Comparison of ENCODE assay signal across 10 cellular contexts in the genomic region with DNA sequence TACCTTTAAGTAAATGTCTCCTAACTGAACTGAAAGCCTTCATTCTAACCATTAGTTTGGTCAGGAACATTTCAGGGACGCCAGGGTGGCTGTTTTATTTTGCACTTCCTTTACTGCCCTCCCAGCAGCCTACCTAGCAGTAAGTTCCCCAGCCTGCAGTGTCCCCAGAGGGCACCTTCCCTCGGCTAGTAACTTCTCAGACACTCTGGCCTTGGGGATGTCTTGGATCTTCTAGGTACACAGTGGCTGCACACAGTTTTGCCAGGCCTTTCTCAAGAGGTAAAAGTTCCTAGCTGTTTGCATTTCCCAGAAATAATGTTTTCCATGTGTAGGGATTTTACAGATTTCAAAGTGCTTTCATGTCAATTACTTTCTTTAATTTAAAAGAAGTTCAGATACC. TPM values are rescaled to one million over a fixed set of nuclear protein-coding genes. Genes with fewer than 3 reads are reported as not detected.
DNase-seq lines count a peak whose midpoint lies in the region; ATAC-seq, FAIRE-seq and TF ChIP-seq lines count a peak whose summit lies in the region.
"Had no signal": no experiment of that assay in that cellular context is flagged by ENCODE, and none has a peak within 500 bp of the region (broad histone marks: within the 10 kb centered on the region; RNA-seq: fewer than 3 reads in every experiment).

No MANE protein-coding gene starts in this region.

- no peak for FAIRE-seq in A549 (lab: Jason Lieb, UNC)

- H3K4me1 ChIP-seq in A549 (no peaks in the 10 kb centered on the region), fibroblast of lung (ENCODE audit: control insufficient read depth, extremely low read depth, insufficient read depth, low read length) (no peaks in the 10 kb centered on the region), neural progenitor cell (peaks cover 4% of the 10 kb centered on the region)
- H3K4me1 ChIP-seq in naive thymus-derived CD4-positive, alpha-beta T cell (ENCODE audit: control insufficient read depth in 2 of 2, insufficient read depth in 2 of 2, low read length in 2 of 2) = no peaks in the 10 kb centered on the region

- H3K4me3 Mint-ChIP-seq in neural progenitor cell = peak overlapping the region; percentile 87
- H3K4me3 Mint-ChIP-seq in naive thymus-derived CD4-positive, alpha-beta T cell = peak overlapping the region in 3 of 10 donors; percentile 6 to 57 (median 32)

- H3K4me1 Mint-ChIP-seq in neural progenitor cell = peaks cover 9% of the 10 kb centered on the region
- H3K4me1 Mint-ChIP-seq in naive thymus-derived CD4-positive, alpha-beta T cell = peaks cover 0 to 13% (median 9%) of the 10 kb centered on the region in 7 donors

- H3K27me3 Mint-ChIP-seq in neural progenitor cell (ENCODE audit: insufficient read depth, low read depth) = peaks cover 6% of the 10 kb centered on the region
- peaks cover 27 to 49% (median 39%) of the 10 kb centered on the region in 5 donors for H3K27me3 Mint-ChIP-seq in naive thymus-derived CD4-positive, alpha-beta T cell

- H3K36me3 ChIP-seq in fibroblast of lung (ENCODE audit: control insufficient read depth, insufficient read depth, low read length) = no peaks in the 10 kb centered on the region
- no peaks in the 10 kb centered on the region for H3K36me3 ChIP-seq in neural progenitor cell
- no peaks in the 10 kb centered on the region for H3K36me3 ChIP-seq in naive thymus-derived CD4-positive, alpha-beta T cell (ENCODE audit: control insufficient read depth in 2 of 3, insufficient read depth in 3 of 3, low read length in 3 of 3)

- no peaks in the 10 kb centered on the region for H3K36me3 Mint-ChIP-seq in neural progenitor cell
- H3K36me3 Mint-ChIP-seq in naive thymus-derived CD4-positive, alpha-beta T cell = no peaks in the 10 kb centered on the region
- H3K36me3 Mint-ChIP-seq: CD4-positive, alpha-beta memory T cell had no signal

- peak overlapping the region; percentile 65 for H3K9ac ChIP-seq in fibroblast of lung (ENCODE audit: insufficient read depth, low read length)
- H3K9ac ChIP-seq in neural progenitor cell = no peak overlapping the region

- H4K20me1 ChIP-seq in fibroblast of lung (ENCODE audit: control insufficient read depth, extremely low read depth, insufficient read depth, low read length) = no peaks in the 10 kb centered on the region
- H4K20me1 ChIP-seq in neural progenitor cell (ENCODE audit: low read depth) = no peaks in the 10 kb centered on the region

- H3K79me2 ChIP-seq in fibroblast of lung (ENCODE audit: control insufficient read depth, insufficient read depth, low read length) = peaks cover 3% of the 10 kb centered on the region
- no peaks in the 10 kb centered on the region for H3K79me2 ChIP-seq in neural progenitor cell (ENCODE audit: low read depth)

- intact Hi-C loops in naive thymus-derived CD4-positive, alpha-beta T cell (cut with micrococcal nuclease) = no loop called here

- H3K27ac ChIP-seq in A549 (no peak overlapping the region), fibroblast of lung (ENCODE audit: insufficient read depth, low read length) (peak overlapping the region; percentile 73), neural progenitor cell (no peak overlapping the region)
- H3K27ac ChIP-seq in naive thymus-derived CD4-positive, alpha-beta T cell (ENCODE audit: low read depth, low read length) = no peak overlapping the region

- peak in 1 of 2 experiments; percentile 35; a peak in 2 of 6 replicates for ATAC-seq in A549
- ATAC-seq in naive thymus-derived CD4-positive, alpha-beta T cell = no peak
- ATAC-seq in HG03196 (IDR thresholded peaks at IDR 0.05; ENCODE audit: unreplicated experiment) = no peak

- H3K27me3 ChIP-seq in fibroblast of lung (ENCODE audit: control insufficient read depth, insufficient read depth, low read length) (no peaks in the 10 kb centered on the region), neural progenitor cell (peaks cover 26% of the 10 kb centered on the region)
- no peaks in the 10 kb centered on the region for H3K27me3 ChIP-seq in naive thymus-derived CD4-positive, alpha-beta T cell (ENCODE audit: control insufficient read depth in 2 of 2, insufficient read depth in 2 of 2, low read length in 2 of 2)

- no peak for TF ChIP-seq POLR2A in A549 (IDR thresholded peaks at IDR 0.05; ENCODE audit: low read length)

- TF ChIP-seq CTCF in A549 (IDR thresholded peaks at IDR 0.05) (no peak), fibroblast of lung (conservative IDR thresholded peaks at IDR 0.05 in 1 of 2, IDR thresholded peaks at IDR 0.05 in 1 of 2; ENCODE audit: low read depth in 1 of 2, low read length in 2 of 2) (no peak), neural progenitor cell (IDR thresholded peaks at IDR 0.05) (no peak)

- CTCF ChIA-PET in A549 (lab: Yijun Ruan, JAX) = no interaction called here
- CTCF ChIA-PET in naive thymus-derived CD4-positive, alpha-beta T cell (lab: Charles Lee) = no interaction called here

- H3K4me2 ChIP-seq in A549 = peak overlapping the region; percentile 52; the same call in 2 of the 3 replicates
- H3K4me2 ChIP-seq in fibroblast of lung (ENCODE audit: extremely low read depth, insufficient read depth, low read length) = peak overlapping the region; percentile 80
- H3K4me2 ChIP-seq in neural progenitor cell = peak overlapping the region; percentile 80

- H3K9me3 ChIP-seq in A549 (no peaks in the 10 kb centered on the region), fibroblast of lung (ENCODE audit: control insufficient read depth, insufficient read depth, low read depth, low read length) (no peaks in the 10 kb centered on the region), neural progenitor cell (ENCODE audit: low read depth) (no peaks in the 10 kb centered on the region)
- H3K9me3 ChIP-seq in naive thymus-derived CD4-positive, alpha-beta T cell (ENCODE audit: control insufficient read depth in 2 of 3, low read length in 3 of 3) = no peaks in the 10 kb centered on the region

- H3K4me3 ChIP-seq in A549 (no peak overlapping the region), fibroblast of lung (replicated peaks in 1 of 4; ENCODE audit: control extremely low read depth in 1 of 4, insufficient read depth in 1 of 4, low read depth in 3 of 4, low read length in 4 of 4) (peak overlapping the region; percentile 68 to 86 (median 78)), neural progenitor cell (peak overlapping the region; percentile 40)
- no peak overlapping the region for H3K4me3 ChIP-seq in naive thymus-derived CD4-positive, alpha-beta T cell (ENCODE audit: low read length)

- no peak overlapping the region for H3K27ac Mint-ChIP-seq in neural progenitor cell
- no peak overlapping the region for H3K27ac Mint-ChIP-seq in naive thymus-derived CD4-positive, alpha-beta T cell

- peak overlapping the region; percentile 99 for H2AFZ ChIP-seq in fibroblast of lung (ENCODE audit: low read length)
- peak overlapping the region; percentile 26 for H2AFZ ChIP-seq in neural progenitor cell (replicated peaks)

- no peak for DNase-seq in A549 (ENCODE audit: low read depth in 1 of 2, low spot score in 1 of 2)
- peak; percentile 30 for DNase-seq in M059J (ENCODE audit: low read depth)
- DNase-seq in fibroblast of lung (ENCODE audit: low read depth in 2 of 2) = no peak
- DNase-seq in neural progenitor cell (ENCODE audit: low spot score) = peak; percentile 7
- DNase-seq in NAMALWA (ENCODE audit: low spot score) = no peak
- no peak for DNase-seq in naive thymus-derived CD4-positive, alpha-beta T cell
- DNase-seq in activated gamma-delta T cell (lab: John Stamatoyannopoulos, UW) = no peak
- DNase-seq: CD4-positive, alpha-beta memory T cell; NCI-H1930 had no signal

- no peak for TF ChIP-seq EP300 in A549 (IDR thresholded peaks at IDR 0.05)

- 38% methylated on average over 2 of the region's 2 CpGs for WGBS in A549 (ENCODE audit: missing lambda C conversion rate)

- H3K9me3 Mint-ChIP-seq in neural progenitor cell = peaks cover 2% of the 10 kb centered on the region
- no peaks in the 10 kb centered on the region for H3K9me3 Mint-ChIP-seq in naive thymus-derived CD4-positive, alpha-beta T cell
- H3K9me3 Mint-ChIP-seq: CD4-positive, alpha-beta memory T cell had no signal

- POLR2A ChIA-PET in A549 (lab: Yijun Ruan, JAX) = no interaction called here
- POLR2A ChIA-PET in naive thymus-derived CD4-positive, alpha-beta T cell (lab: Charles Lee) = no interaction called here

- peaks cover 12% of the 10 kb centered on the region for H3F3A ChIP-seq in neural progenitor cell (ENCODE audit: low read depth)

- TF ChIP-seq RAD21 in A549 (conservative IDR thresholded peaks at IDR 0.05 in 1 of 2, IDR thresholded peaks at IDR 0.05 in 1 of 2) = no peak

TF ChIP-seq in A549, 52 proteins besides CTCF, POLR2A, EP300 and RAD21 (continues in another document):
- TF ChIP-seq MYC (IDR thresholded peaks at IDR 0.05; ENCODE audit: borderline replicate concordance, low read length) (no peak), GATA3 (IDR thresholded peaks at IDR 0.05; ENCODE audit: borderline replicate concordance) (no peak)
- TF ChIP-seq, protein P1, sequence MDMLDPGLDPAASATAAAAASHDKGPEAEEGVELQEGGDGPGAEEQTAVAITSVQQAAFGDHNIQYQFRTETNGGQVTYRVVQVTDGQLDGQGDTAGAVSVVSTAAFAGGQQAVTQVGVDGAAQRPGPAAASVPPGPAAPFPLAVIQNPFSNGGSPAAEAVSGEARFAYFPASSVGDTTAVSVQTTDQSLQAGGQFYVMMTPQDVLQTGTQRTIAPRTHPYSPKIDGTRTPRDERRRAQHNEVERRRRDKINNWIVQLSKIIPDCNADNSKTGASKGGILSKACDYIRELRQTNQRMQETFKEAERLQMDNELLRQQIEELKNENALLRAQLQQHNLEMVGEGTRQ (IDR thresholded peaks at IDR 0.05) = no peak

RNA-seq across cellular contexts. Expression of a gene that starts 0.4 kb away (rescaled TPM):
- polyA plus RNA-seq in A549 (2011; rRNA removed) (1.1 and 1.3 TPM in 2 replicates), A549 (2017; fragmentation: RNase III; extraction: RNeasy Plus Mini Kit Qiagen cat#74134 plus additional on column Dnase treatment) (0.21 to 0.58 TPM (median 0.37 TPM) in 3 replicates), fibroblast of lung (19.5 and 22.7 TPM in 2 replicates)
- polyA plus RNA-seq in A549 (2012; cell fraction: cytosol; rRNA removed) = 0.26 and 0.44 TPM in 2 replicates
- 0.10 and 0.27 TPM in 2 replicates for polyA plus RNA-seq in A549 (2012; cell fraction: nucleus; rRNA removed)
- polyA minus RNA-seq in A549 (2011; rRNA and poly(A)+ RNA removed) = 0.33 and 0.39 TPM in 2 replicates
- 1.5 and 3.8 TPM in 2 replicates for total RNA-seq in M059J (2014; rRNA removed; shearing (Covaris generic))
- total RNA-seq in fibroblast of lung (57.8 and 67.5 TPM in 2 replicates), neural progenitor cell (ENCODE audit: low replicate concordance) (0.68 and 1.5 TPM in 2 replicates)
- 12.4 and 13.3 TPM in 2 replicates for polyA plus RNA-seq in fibroblast of lung (2012)
- 19.0 and 42.3 TPM in 2 replicates for polyA minus RNA-seq in fibroblast of lung (ENCODE audit: low replicate concordance)
- under 1 TPM in 2 of 5 experiments, not detected in 3; 0.02 to 0.59 TPM for total RNA-seq in naive thymus-derived CD4-positive, alpha-beta T cell
- under 1 TPM in 1 of 2 donors, not detected in 1; 0.35 TPM for polyA plus RNA-seq in naive thymus-derived CD4-positive, alpha-beta T cell

Comparison
In these comparisons a context has a peak if more than half of its experiments do, and no peak if none do; other contexts are left out.
1. DNase-seq: peak in M059J (single experiment) and neural progenitor cell (single experiment); none in A549 (0 of 2), fibroblast of lung (0 of 2), NAMALWA (single experiment), naive thymus-derived CD4-positive, alpha-beta T cell (0 of 9) and activated gamma-delta T cell (single experiment).
2. H3K4me3 ChIP-seq: peak in fibroblast of lung (4 of 4) and neural progenitor cell (single experiment); none in A549 (single experiment) and naive thymus-derived CD4-positive, alpha-beta T cell (single experiment).
3. RNA of a gene that starts 0.4 kb away (total RNA-seq): 57.8 to 67.5 TPM in fibroblast of lung; 1.5 to 3.8 TPM in M059J, 0.68 to 1.5 TPM in neural progenitor cell and 0.02 to 0.59 TPM in naive thymus-derived CD4-positive, alpha-beta T cell; every median in the first group is over 10 times any median in the second.
4. Peak in every context shown above with its lines, with median percentiles within 50 percentile points of each other: H3K4me2 ChIP-seq.